Comparison of ENCODE assay signal across 21 cellular contexts in the genomic region with DNA sequence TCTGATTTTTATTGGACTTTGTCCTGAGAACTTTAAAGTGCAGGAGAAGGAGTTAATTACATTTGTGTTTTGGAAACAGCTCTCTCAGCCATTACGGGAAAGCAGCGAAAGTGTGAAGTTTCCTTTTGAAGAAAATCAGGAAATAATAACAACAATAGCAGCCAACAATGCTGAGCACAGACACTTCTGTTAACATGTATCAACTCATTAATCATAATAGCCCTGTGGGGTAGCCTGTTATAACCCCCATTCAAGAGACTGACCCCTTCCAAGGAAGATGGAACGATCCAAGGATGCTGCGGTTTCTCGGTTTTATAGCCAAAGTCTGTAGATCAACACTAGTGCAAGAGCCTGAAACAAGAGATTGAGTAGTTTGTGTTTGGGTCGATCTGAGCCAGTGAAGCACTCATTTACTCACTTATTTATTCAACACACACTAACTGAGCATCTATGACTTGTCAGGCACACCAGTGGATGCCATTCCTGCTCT.
"Had no signal": no experiment of that assay in that cellular context is flagged by ENCODE, and none has a peak within 500 bp of the region (broad histone marks: within the 10 kb centered on the region; RNA-seq: fewer than 3 reads in every experiment).

No MANE protein-coding gene starts in this region.

- H3K4me3 ChIP-seq: K562, SJSA1, SK-N-MC had no signal

- H3K36me3 Mint-ChIP-seq: IgD-negative memory B cell had no signal

- H3K27ac Mint-ChIP-seq: IgD-negative memory B cell had no signal

- H3K27ac ChIP-seq: KMS-11, SK-N-MC had no signal

- H3K27me3 ChIP-seq: SJSA1 had no signal

- H3K27me3 Mint-ChIP-seq: IgD-negative memory B cell had no signal

- H3K4me2 ChIP-seq: KMS-11 had no signal

- H3K4me1 Mint-ChIP-seq: IgD-negative memory B cell had no signal

- ATAC-seq: K562 had no signal

- H3K9ac ChIP-seq: KMS-11 had no signal

- H3K36me3 ChIP-seq: SJSA1 had no signal

- DNase-seq: Kasumi-1, MM.1S, NCI-H1092 treated with DMSO at 0.1 percent for 48 hours, NCI-H1417 treated with DMSO at 0.1 percent for 48 hours, NCI-H146, NCI-H1694 treated with DMSO at 0.1 percent for 48 hours, NCI-H1930, NCI-H2081, NCI-H2107, NCI-H2227 treated with DMSO at 0.1 percent for 48 hours, NCI-H524, NCI-H69, NCI-H774, Right ventricle myocardium superior, RPMI8226, SIG-M5 had no signal
